Comparison of ENCODE assay signal across 9 cellular contexts in the genomic region with DNA sequence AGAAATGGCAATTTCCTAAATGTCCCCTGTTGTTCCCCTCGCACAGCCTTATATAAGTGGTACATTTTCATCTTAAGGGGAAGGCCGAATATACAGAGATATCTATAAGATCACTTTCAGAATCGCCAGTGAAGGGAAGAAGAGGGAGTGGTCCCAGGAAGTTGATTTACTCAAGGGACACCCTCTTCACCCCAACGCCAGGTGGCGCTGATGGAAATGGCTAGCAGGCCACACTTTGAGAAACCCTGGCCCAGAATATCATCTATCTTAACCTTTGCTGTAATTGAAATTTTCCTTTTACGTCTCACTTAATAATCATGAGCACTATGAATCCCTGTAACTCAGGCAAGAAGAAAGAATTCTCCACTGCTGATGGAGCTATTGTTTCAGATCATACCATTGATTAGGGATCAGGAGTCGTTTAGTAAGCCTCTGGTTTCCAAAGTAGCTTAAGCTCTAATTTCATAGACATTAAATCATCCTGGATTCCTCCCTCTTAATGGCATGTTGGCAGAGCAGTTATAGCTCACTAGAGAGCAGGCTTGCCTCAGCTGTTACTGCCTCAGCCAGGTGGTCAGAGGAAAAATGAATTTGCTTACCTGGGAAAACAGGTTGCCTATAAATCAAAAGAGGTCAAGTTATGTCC.
DNase-seq lines count a peak whose midpoint lies in the region; ATAC-seq and TF ChIP-seq lines count a peak whose summit lies in the region.
"Had no signal": no experiment of that assay in that cellular context is flagged by ENCODE, and none has a peak within 500 bp of the region (broad histone marks: within the 10 kb centered on the region; RNA-seq: fewer than 3 reads in every experiment).

No MANE protein-coding gene starts in this region.

- H3K4me1 ChIP-seq in iPS DF 6.9 (ENCODE audit: control insufficient read depth, insufficient read depth, low read length), result no peaks in the 10 kb centered on the region
- no peaks in the 10 kb centered on the region for H3K4me1 ChIP-seq in esophagus squamous epithelium

- intact Hi-C loops in esophagus squamous epithelium (cut with DNase I), result no loop called here

- H3K9me3 ChIP-seq in iPS DF 6.9 (ENCODE audit: control insufficient read depth, insufficient read depth, low read length) (no peaks in the 10 kb centered on the region), T-helper 17 cell (ENCODE audit: control insufficient read depth, low read length, poor library complexity, severe bottlenecking) (no peaks in the 10 kb centered on the region), esophagus squamous epithelium (no peaks in the 10 kb centered on the region)

- H3K4me3 ChIP-seq in iPS DF 6.9 (ENCODE audit: low read length), result no peak overlapping the region
- no peak overlapping the region for H3K4me3 ChIP-seq in esophagus squamous epithelium

- WGBS in iPS DF 6.9 (ENCODE audit: insufficient coverage, insufficient read length), result no CpG with 5 or more reads among the region's 7 CpGs
- 47 to 57% methylated on average over 7 of the region's 7 CpGs for WGBS in esophagus squamous epithelium, 2 donors

- no peak overlapping the region for H3K4me3 Mint-ChIP-seq in T-helper 17 cell
- H3K4me3 Mint-ChIP-seq: CD4-positive, CD25-positive, alpha-beta regulatory T cell had no signal

- H3K4me1 Mint-ChIP-seq in T-helper 17 cell, result no peaks in the 10 kb centered on the region
- H3K4me1 Mint-ChIP-seq: CD4-positive, CD25-positive, alpha-beta regulatory T cell had no signal

- TF ChIP-seq POLR2A in esophagus squamous epithelium (IDR thresholded peaks at IDR 0.05), result no peak

- no peaks in the 10 kb centered on the region for H3K27me3 Mint-ChIP-seq in T-helper 17 cell
- H3K27me3 Mint-ChIP-seq: CD4-positive, CD25-positive, alpha-beta regulatory T cell had no signal

- peak; percentile 2 for DNase-seq in NCI-H2196 (lab: John Stamatoyannopoulos, UW; ENCODE audit: unreplicated experiment)
- no peak for DNase-seq in NCI-H2196 treated with DMSO at 0.1 percent for 48 hours (lab: John Stamatoyannopoulos, UW; ENCODE audit: unreplicated experiment)
- peak; percentile 40 for DNase-seq in LoVo (ENCODE audit: low spot score)
- peak; percentile 40 for DNase-seq in SKM-1 treated with dmso at 0.1 percent for 144 hours (lab: John Stamatoyannopoulos, UW; ENCODE audit: unreplicated experiment)
- peak; percentile 48 for DNase-seq in iPS DF 6.9 (ENCODE audit: low read depth, low spot score)
- no peak for DNase-seq in T-helper 17 cell
- no peak for DNase-seq in esophagus squamous epithelium (lab: John Stamatoyannopoulos, UW)

- peak in 2 of 6 experiments; percentile 23 to 48 for TF ChIP-seq CTCF in esophagus squamous epithelium (IDR thresholded peaks at IDR 0.05)

- no peaks in the 10 kb centered on the region for H3K36me3 ChIP-seq in iPS DF 6.9 (ENCODE audit: control insufficient read depth, insufficient read depth, low read length)
- H3K36me3 ChIP-seq in esophagus squamous epithelium, result no peaks in the 10 kb centered on the region

- H3K27ac ChIP-seq in iPS DF 6.9 (ENCODE audit: low read length) (no peak overlapping the region), esophagus squamous epithelium (no peak overlapping the region)

- no peaks in the 10 kb centered on the region for H3K36me3 Mint-ChIP-seq in T-helper 17 cell (ENCODE audit: low read depth)
- H3K36me3 Mint-ChIP-seq: CD4-positive, CD25-positive, alpha-beta regulatory T cell had no signal

- ATAC-seq in GM21515 (IDR thresholded peaks at IDR 0.05; ENCODE audit: unreplicated experiment) (peak; percentile 82), T-helper 17 cell (no peak)

- no peak overlapping the region for H3K27ac Mint-ChIP-seq in T-helper 17 cell
- H3K27ac Mint-ChIP-seq: CD4-positive, CD25-positive, alpha-beta regulatory T cell had no signal

- H3K27me3 ChIP-seq in iPS DF 6.9 (ENCODE audit: control insufficient read depth, insufficient read depth, low read length) (no peaks in the 10 kb centered on the region), esophagus squamous epithelium (no peaks in the 10 kb centered on the region)

Comparison
In these comparisons a context has a peak if more than half of its experiments do, and no peak if none do; other contexts are left out.
1. DNase-seq: peak in NCI-H2196 (single experiment), LoVo (single experiment), SKM-1 treated with dmso at 0.1 percent for 144 hours (single experiment) and iPS DF 6.9 (single experiment); none in NCI-H2196 treated with DMSO at 0.1 percent for 48 hours (single experiment), T-helper 17 cell (0 of 3) and esophagus squamous epithelium (single experiment).